Comparison of ENCODE assay signal across 8 cellular contexts in the genomic region with DNA sequence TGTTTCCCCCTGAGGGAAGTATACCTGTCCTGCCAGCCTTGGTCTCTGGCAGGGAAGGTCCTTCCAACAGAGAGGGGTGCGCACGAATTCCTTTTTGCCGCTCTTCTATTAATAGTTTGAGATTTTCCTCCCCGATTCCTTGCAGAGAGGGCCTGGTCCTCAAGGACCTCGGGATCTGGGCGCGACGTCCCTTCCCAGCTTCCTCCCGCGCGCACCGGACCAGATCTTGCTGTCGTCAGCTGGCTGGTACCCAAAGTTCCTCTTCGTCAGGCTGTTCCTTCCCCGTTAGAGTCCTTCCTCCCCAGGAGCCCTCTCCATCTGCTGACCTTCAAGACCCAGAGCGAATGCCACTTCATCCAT. TPM values are rescaled to one million over a fixed set of nuclear protein-coding genes. Genes with fewer than 3 reads are reported as not detected.
DNase-seq lines count a peak whose midpoint lies in the region; ATAC-seq, FAIRE-seq and TF ChIP-seq lines count a peak whose summit lies in the region.

No MANE protein-coding gene starts in this region.

- TF ChIP-seq CTCF in AG10803 (conservative IDR thresholded peaks at IDR 0.05; ENCODE audit: low read length) (no peak), bronchial epithelial cell (IDR thresholded peaks at IDR 0.05; ENCODE audit: insufficient read depth, low read length, severe bottlenecking) (no peak), gastrocnemius medialis (IDR thresholded peaks at IDR 0.05 in 4 of 5, conservative IDR thresholded peaks at IDR 0.05 in 1 of 5) (no peak)

- no peak for FAIRE-seq in bronchial epithelial cell (lab: Jason Lieb, UNC)

- H3K36me3 ChIP-seq in bronchial epithelial cell (ENCODE audit: control insufficient read depth, insufficient read depth, low read length) (peaks cover 4% of the 10 kb centered on the region), gastrocnemius medialis (no peaks in the 10 kb centered on the region)

- intact Hi-C loops in gastrocnemius medialis (cut with DNase I; ENCODE audit: low total_unique reads) = loop anchor here (2.0 to 10.0 kb wide), 6 partner anchors 281 to 1934 kb away; a partner anchor contains a TSS

- H3K27me3 ChIP-seq in bronchial epithelial cell (ENCODE audit: control insufficient read depth, insufficient read depth, low read length) (no peaks in the 10 kb centered on the region), gastrocnemius medialis (no peaks in the 10 kb centered on the region)

- no peak for TF ChIP-seq POLR2A in gastrocnemius medialis (IDR thresholded peaks at IDR 0.05)

- ATAC-seq in GM18907 (IDR thresholded peaks at IDR 0.05; ENCODE audit: unreplicated experiment) (peak; percentile 16), gastrocnemius medialis (peak; percentile 50 to 67), GM21526 (IDR thresholded peaks at IDR 0.05; ENCODE audit: low FRiP score, unreplicated experiment) (no peak)

- in situ Hi-C loops in gastrocnemius medialis (cut with MboI; ENCODE audit: low sequenced_read_pairs in 4 of 4) = loop anchor here in 3 of 4 donors (5.0 to 25.0 kb wide), 4 partner anchors 184 to 304 kb away; a partner anchor contains a TSS

- H3K4me3 ChIP-seq in AG10803 (ENCODE audit: low read length) (peak overlapping the region; percentile 96), bronchial epithelial cell (ENCODE audit: low read depth, low read length) (peak overlapping the region; percentile 98), gastrocnemius medialis (peak overlapping the region; percentile 81 to 97 (median 94))

- H3K9me3 ChIP-seq in gastrocnemius medialis = no peaks in the 10 kb centered on the region

- H3K27ac ChIP-seq in gastrocnemius medialis = peak overlapping the region; percentile 96 to 99 (median 98)

- DNase-seq in AG10803 (ENCODE audit: low read depth) (peak; percentile 58), OCI-M1 (lab: John Stamatoyannopoulos, UW) (peak; percentile 80), bronchial epithelial cell (ENCODE audit: low read depth) (peak; percentile 40), iPS-NIHi7 (ENCODE audit: extremely low spot score) (peak; percentile 41), gastrocnemius medialis (peak; percentile 75 to 88)
- DNase-seq in NK-92 treated with Interleukin-12 subunit alpha and Interleukin-12 subunit beta, amount 100 ng/mL, for 24 hours (lab: John Stamatoyannopoulos, UW) = no peak

- H3K4me1 ChIP-seq in gastrocnemius medialis = peaks cover 75 to 76% of the 10 kb centered on the region in 2 donors

RNA-seq across cellular contexts. Expression of a gene that starts 0.7 kb away (rescaled TPM):
- total RNA-seq in bronchial epithelial cell (62.9 and 67.9 TPM in 2 replicates), gastrocnemius medialis (100 to 1,000 TPM in 3 of 4 donors, 10 to 100 TPM in 1; 91.4 to 215 (median 135) TPM)
